1 cellular context compared by ENCODE assay signal in the genomic region with DNA sequence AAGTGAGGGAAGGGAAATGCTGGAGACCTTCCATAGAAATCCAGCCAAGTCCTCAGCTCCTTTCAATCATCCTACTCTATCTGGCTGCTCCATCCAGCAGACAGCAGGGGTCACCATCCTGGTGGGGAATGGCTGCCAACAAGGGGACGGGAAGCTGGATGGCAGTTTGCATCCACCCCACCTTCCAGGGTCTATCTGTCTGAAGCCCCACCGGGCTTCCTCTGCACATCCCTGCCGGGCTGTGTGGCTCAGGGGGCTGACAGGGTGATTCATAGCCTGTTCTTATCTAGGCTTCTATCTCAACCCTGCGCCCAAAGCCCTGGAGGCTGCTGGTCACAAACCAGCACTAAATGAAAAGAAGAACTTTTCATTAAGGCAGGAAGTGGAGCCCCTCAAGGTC.
TF ChIP-seq lines count a peak whose summit lies in the region.

No MANE protein-coding gene starts in this region.

TF ChIP-seq in K562, 482 proteins besides CTCF, POLR2A, EP300 and RAD21 (continued from another document):
- TF ChIP-seq JUND (IDR thresholded peaks at IDR 0.05; ENCODE audit: borderline replicate concordance, low read depth, low read length), result 0 out of 2 replicates have a peak, but pooled peaks have one; percentile 34
- TF ChIP-seq JUND (tag; IDR thresholded peaks at IDR 0.05; ENCODE audit: borderline replicate concordance, low read depth, low read length), result peak; percentile 40; the same call in 1 of the 3 replicates
- TF ChIP-seq, protein P1, sequence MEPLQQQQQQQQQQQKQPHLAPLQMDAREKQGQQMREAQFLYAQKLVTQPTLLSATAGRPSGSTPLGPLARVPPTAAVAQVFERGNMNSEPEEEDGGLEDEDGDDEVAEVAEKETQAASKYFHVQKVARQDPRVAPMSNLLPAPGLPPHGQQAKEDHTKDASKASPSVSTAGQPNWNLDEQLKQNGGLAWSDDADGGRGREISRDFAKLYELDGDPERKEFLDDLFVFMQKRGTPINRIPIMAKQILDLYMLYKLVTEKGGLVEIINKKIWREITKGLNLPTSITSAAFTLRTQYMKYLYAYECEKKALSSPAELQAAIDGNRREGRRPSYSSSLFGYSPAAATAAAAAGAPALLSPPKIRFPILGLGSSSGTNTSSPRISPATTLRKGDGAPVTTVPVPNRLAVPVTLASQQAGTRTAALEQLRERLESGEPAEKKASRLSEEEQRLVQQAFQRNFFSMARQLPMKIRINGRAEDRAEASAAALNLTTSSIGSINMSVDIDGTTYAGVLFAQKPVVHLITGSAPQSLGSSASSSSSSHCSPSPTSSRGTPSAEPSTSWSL (CRISPR knock-in tag; IDR thresholded peaks at IDR 0.05; ENCODE audit: borderline replicate concordance), result no peak
- peak; percentile 60 for TF ChIP-seq GATA2 (CRISPR knock-in tag; IDR thresholded peaks at IDR 0.05)
- TF ChIP-seq, protein P2, sequence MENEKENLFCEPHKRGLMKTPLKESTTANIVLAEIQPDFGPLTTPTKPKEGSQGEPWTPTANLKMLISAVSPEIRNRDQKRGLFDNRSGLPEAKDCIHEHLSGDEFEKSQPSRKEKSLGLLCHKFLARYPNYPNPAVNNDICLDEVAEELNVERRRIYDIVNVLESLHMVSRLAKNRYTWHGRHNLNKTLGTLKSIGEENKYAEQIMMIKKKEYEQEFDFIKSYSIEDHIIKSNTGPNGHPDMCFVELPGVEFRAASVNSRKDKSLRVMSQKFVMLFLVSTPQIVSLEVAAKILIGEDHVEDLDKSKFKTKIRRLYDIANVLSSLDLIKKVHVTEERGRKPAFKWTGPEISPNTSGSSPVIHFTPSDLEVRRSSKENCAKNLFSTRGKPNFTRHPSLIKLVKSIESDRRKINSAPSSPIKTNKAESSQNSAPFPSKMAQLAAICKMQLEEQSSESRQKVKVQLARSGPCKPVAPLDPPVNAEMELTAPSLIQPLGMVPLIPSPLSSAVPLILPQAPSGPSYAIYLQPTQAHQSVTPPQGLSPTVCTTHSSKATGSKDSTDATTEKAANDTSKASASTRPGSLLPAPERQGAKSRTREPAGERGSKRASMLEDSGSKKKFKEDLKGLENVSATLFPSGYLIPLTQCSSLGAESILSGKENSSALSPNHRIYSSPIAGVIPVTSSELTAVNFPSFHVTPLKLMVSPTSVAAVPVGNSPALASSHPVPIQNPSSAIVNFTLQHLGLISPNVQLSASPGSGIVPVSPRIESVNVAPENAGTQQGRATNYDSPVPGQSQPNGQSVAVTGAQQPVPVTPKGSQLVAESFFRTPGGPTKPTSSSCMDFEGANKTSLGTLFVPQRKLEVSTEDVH (IDR thresholded peaks at IDR 0.05; ENCODE audit: low read depth, partially characterized antibody), result no peak
- TF ChIP-seq, protein P3, sequence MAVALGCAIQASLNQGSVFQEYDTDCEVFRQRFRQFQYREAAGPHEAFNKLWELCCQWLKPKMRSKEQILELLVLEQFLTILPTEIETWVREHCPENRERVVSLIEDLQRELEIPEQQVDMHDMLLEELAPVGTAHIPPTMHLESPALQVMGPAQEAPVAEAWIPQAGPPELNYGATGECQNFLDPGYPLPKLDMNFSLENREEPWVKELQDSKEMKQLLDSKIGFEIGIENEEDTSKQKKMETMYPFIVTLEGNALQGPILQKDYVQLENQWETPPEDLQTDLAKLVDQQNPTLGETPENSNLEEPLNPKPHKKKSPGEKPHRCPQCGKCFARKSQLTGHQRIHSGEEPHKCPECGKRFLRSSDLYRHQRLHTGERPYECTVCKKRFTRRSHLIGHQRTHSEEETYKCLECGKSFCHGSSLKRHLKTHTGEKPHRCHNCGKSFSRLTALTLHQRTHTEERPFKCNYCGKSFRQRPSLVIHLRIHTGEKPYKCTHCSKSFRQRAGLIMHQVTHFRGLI (CRISPR knock-in tag; IDR thresholded peaks at IDR 0.05), result peak; percentile 87; the same call in 1 of the 2 replicates
- TF ChIP-seq FOSL1 (tag; conservative IDR thresholded peaks at IDR 0.05), result peak; percentile 38; the same call in 1 of the 2 replicates
- no peak for TF ChIP-seq NUFIP1 (IDR thresholded peaks at IDR 0.05; ENCODE audit: partially characterized antibody)
- peak; percentile 93 for TF ChIP-seq MEIS2 (IDR thresholded peaks at IDR 0.05; ENCODE audit: partially characterized antibody)
- TF ChIP-seq, protein P4, sequence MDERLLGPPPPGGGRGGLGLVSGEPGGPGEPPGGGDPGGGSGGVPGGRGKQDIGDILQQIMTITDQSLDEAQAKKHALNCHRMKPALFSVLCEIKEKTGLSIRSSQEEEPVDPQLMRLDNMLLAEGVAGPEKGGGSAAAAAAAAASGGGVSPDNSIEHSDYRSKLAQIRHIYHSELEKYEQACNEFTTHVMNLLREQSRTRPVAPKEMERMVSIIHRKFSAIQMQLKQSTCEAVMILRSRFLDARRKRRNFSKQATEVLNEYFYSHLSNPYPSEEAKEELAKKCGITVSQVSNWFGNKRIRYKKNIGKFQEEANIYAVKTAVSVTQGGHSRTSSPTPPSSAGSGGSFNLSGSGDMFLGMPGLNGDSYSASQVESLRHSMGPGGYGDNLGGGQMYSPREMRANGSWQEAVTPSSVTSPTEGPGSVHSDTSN (CRISPR knock-in tag; IDR thresholded peaks at IDR 0.05; ENCODE audit: low read depth), result peak; percentile 27; the same call in 1 of the 2 replicates
- TF ChIP-seq, protein P4 (tag; conservative IDR thresholded peaks at IDR 0.05; ENCODE audit: low read depth), result peak; percentile 87
